29 cellular contexts compared by ENCODE assay signal in the genomic region with DNA sequence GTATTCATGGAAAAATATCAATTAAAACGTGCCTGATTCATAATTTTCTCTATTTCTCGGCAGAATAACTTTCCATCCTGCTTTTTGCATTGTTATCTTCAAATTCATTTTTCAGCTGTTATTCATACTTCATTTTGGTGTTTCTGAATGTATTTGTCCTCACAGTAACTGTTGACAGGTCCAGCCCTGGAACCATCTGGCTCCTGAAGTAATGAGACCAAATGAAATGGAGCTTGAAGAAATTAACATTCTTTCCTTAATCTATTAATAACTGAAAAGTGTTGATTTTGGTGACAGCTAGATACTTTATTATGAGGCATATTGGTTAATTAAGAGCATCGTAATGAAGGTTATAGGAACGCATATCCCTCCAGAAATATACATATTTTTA.
"Had no signal": no experiment of that assay in that cellular context is flagged by ENCODE, and none has a peak within 500 bp of the region (broad histone marks: within the 10 kb centered on the region; RNA-seq: fewer than 3 reads in every experiment).

No MANE protein-coding gene starts in this region.

- H3K9me3 ChIP-seq: ascending aorta, breast epithelium, esophagus squamous epithelium had no signal

- H3K27me3 ChIP-seq: ascending aorta, breast epithelium, cardiac muscle cell, esophagus squamous epithelium had no signal

- ATAC-seq: activated naive CD4-positive, alpha-beta T cell treated with anti-CD3 and anti-CD28 coated beads, Interleukin-2, amount 50 U/mL, for 72 hours; activated T-cell treated with anti-CD3 and anti-CD28 coated beads, Interleukin-2, amount 50 U/mL, for 72 hours; effector memory CD8-positive, alpha-beta T cell; WTC11 had no signal

- H3K27ac ChIP-seq: ascending aorta, breast epithelium, cardiac muscle cell, esophagus squamous epithelium, VCaP had no signal

- DNase-seq: activated CD4-positive, alpha-beta memory T cell treated with anti-CD3 and anti-CD28 coated beads, Interleukin-2, amount 10 ng/mL, durations not matched to agents 7 days and 5 days; activated CD4-positive, alpha-beta T cell treated with anti-CD3 and anti-CD28 coated beads for 1 hour; activated CD4-positive, alpha-beta T cell treated with anti-CD3 and anti-CD28 coated beads for 4 hours; activated CD4-positive, alpha-beta T cell treated with anti-CD3 and anti-CD28 coated beads, Interleukin-2, amount 10 ng/mL, durations not matched to agents 7 days and 5 days; activated CD4-positive, alpha-beta T cell treated with anti-CD3 and anti-CD28 coated beads, Interleukin-2, amount 50 U/mL, for 4 hours; activated CD8-positive, alpha-beta memory T cell treated with anti-CD3 and anti-CD28 coated beads, Interleukin-2, amount 50 U/mL, for 48 hours; activated gamma-delta T cell; activated naive CD4-positive, alpha-beta T cell; activated naive CD4-positive, alpha-beta T cell treated with anti-CD3 and anti-CD28 coated beads, Interleukin-2, amount 10 ng/mL, durations not matched to agents 7 days and 5 days; activated naive CD8-positive, alpha-beta T cell treated with anti-CD3 and anti-CD28 coated beads, Interleukin-2, amount 10 ng/mL, durations not matched to agents 7 days and 5 days; activated T-cell treated with anti-CD3 and anti-CD28 coated beads for 4 hours; activated T-cell treated with anti-CD3 and anti-CD28 coated beads, Interleukin-2, amount 50 U/mL, for 24 hours; activated T-cell treated with anti-CD3 and anti-CD28 coated beads, Interleukin-2, amount 50 U/mL, for 72 hours; central memory CD4-positive, alpha-beta T cell; cortex of kidney; dermis blood vessel endothelial cell; effector CD4-positive, alpha-beta T cell; effector memory CD8-positive, alpha-beta T cell; erythroblast; esophagus squamous epithelium; foreskin fibroblast; head of caudate nucleus; T-helper 2 cell had no signal

- H3K4me1 ChIP-seq: ascending aorta, breast epithelium, esophagus squamous epithelium had no signal

- H3K4me3 ChIP-seq: ascending aorta, breast epithelium, cardiac muscle cell, esophagus squamous epithelium had no signal

- H3K36me3 ChIP-seq: ascending aorta, breast epithelium, cardiac muscle cell, esophagus squamous epithelium had no signal
